Comparison of ENCODE assay signal across 9 cellular contexts in genomic region chr18:4360221-4360715, GRCh38.
"Had no signal": no experiment of that assay in that cellular context is flagged by ENCODE, and none has a peak within 500 bp of the region (broad histone marks: within the 10 kb centered on the region; RNA-seq: fewer than 3 reads in every experiment).

No MANE protein-coding gene starts in this region.

- H3K27ac ChIP-seq: HL-60, KMS-11 had no signal

- ATAC-seq: GM23338, HepG2 had no signal

- DNase-seq: H9, HCEC 1CT, HFFc6, KBM-7 had no signal

- H3K4me3 ChIP-seq: GM23338 had no signal

- H3K27ac Mint-ChIP-seq: GM23338, H9, HFFc6, IgD-negative memory B cell had no signal
